In the genomic region with DNA sequence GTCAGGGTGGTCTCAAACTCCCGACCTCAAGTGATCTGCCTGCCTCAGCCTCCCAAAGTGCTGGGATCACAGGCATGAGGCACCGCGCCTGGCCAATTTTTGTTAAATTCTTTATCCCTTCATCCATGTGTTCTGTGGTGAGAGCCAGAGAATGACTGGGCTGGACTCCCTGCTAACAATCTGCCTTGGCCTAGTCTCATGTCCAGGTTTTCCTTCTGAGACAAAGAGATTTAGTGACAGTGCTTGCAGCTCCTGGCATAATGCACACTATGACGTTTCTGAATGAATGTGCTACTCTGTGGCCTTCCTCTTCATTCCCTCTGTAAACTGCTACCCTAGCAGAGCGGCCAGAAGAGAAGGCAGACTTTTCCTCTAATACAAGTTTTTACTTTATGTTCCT, we compare ENCODE assay signal across 15 cellular contexts.
"Had no signal": no experiment of that assay in that cellular context is flagged by ENCODE, and none has a peak within 500 bp of the region (broad histone marks: within the 10 kb centered on the region; RNA-seq: fewer than 3 reads in every experiment).

No MANE protein-coding gene starts in this region.

- H3K4me1 Mint-ChIP-seq: activated naive CD4-positive, alpha-beta T cell treated with anti-CD3 and anti-CD28 coated beads, Interleukin-2, amount 10 ng/mL, durations not matched to agents 7 days and 5 days; activated T-helper 17 cell treated with anti-CD3 and anti-CD28 coated beads, Interleukin-2, amount 50 U/mL, for 72 hours; central memory CD8-positive, alpha-beta T cell; memory B cell; stimulated activated naive CD8-positive, alpha-beta T cell treated with anti-CD3 and anti-CD28 coated beads, Interleukin-15, amount 100 ng/mL, for 72 hours had no signal

- H3K36me3 ChIP-seq: left ventricle myocardium inferior, neural progenitor cell, ovary, thoracic aorta had no signal

- H3K4me2 ChIP-seq: neural progenitor cell had no signal

- H3K36me3 Mint-ChIP-seq: activated naive CD4-positive, alpha-beta T cell treated with anti-CD3 and anti-CD28 coated beads, Interleukin-2, amount 10 ng/mL, durations not matched to agents 7 days and 5 days; memory B cell; neural progenitor cell had no signal

- H3K4me3 Mint-ChIP-seq: activated naive CD4-positive, alpha-beta T cell treated with anti-CD3 and anti-CD28 coated beads, Interleukin-2, amount 10 ng/mL, durations not matched to agents 7 days and 5 days; activated T-helper 17 cell treated with anti-CD3 and anti-CD28 coated beads, Interleukin-2, amount 50 U/mL, for 72 hours; central memory CD8-positive, alpha-beta T cell; memory B cell; neural progenitor cell; stimulated activated naive CD8-positive, alpha-beta T cell treated with anti-CD3 and anti-CD28 coated beads, Interleukin-15, amount 100 ng/mL, for 72 hours had no signal

- H3K9me3 Mint-ChIP-seq: activated naive CD4-positive, alpha-beta T cell treated with anti-CD3 and anti-CD28 coated beads, Interleukin-2, amount 10 ng/mL, durations not matched to agents 7 days and 5 days; activated T-helper 17 cell treated with anti-CD3 and anti-CD28 coated beads, Interleukin-2, amount 50 U/mL, for 72 hours; central memory CD8-positive, alpha-beta T cell; memory B cell; neural progenitor cell; stimulated activated naive CD8-positive, alpha-beta T cell treated with anti-CD3 and anti-CD28 coated beads, Interleukin-15, amount 100 ng/mL, for 72 hours had no signal

- H3K27me3 ChIP-seq: body of pancreas, neural progenitor cell, ovary had no signal

- H3K4me3 ChIP-seq: body of pancreas, left ventricle myocardium inferior, neural progenitor cell, ovary, thoracic aorta had no signal

- H3K4me1 ChIP-seq: body of pancreas, left ventricle myocardium inferior had no signal

- ATAC-seq: activated T-helper 17 cell treated with anti-CD3 and anti-CD28 coated beads, Interleukin-2, amount 50 U/mL, for 72 hours; body of pancreas; stimulated activated naive CD8-positive, alpha-beta T cell treated with anti-CD3 and anti-CD28 coated beads, Interleukin-15, amount 100 ng/mL, for 72 hours had no signal

- H3K27ac ChIP-seq: body of pancreas, left ventricle myocardium inferior, neural progenitor cell, ovary, thoracic aorta had no signal

- H3K9me3 ChIP-seq: body of pancreas, left ventricle myocardium inferior, ovary, thoracic aorta had no signal

- H3K27ac Mint-ChIP-seq: activated T-helper 17 cell treated with anti-CD3 and anti-CD28 coated beads, Interleukin-2, amount 50 U/mL, for 72 hours; memory B cell; neural progenitor cell; stimulated activated naive CD8-positive, alpha-beta T cell treated with anti-CD3 and anti-CD28 coated beads, Interleukin-15, amount 100 ng/mL, for 72 hours had no signal

- H3K9ac ChIP-seq: neural progenitor cell had no signal

- H2AFZ ChIP-seq: neural progenitor cell had no signal

- DNase-seq: activated CD4-positive, alpha-beta T cell treated with anti-CD3 and anti-CD28 coated beads for 48 hours; activated naive CD4-positive, alpha-beta T cell treated with anti-CD3 and anti-CD28 coated beads, Interleukin-2, amount 10 ng/mL, durations not matched to agents 7 days and 5 days; body of pancreas; effector memory CD4-positive, alpha-beta T cell; left ventricle myocardium inferior; ovary; stimulated activated CD4-positive, alpha-beta T cell treated with anti-CD3 and anti-CD28 coated beads, Interleukin-15, amount 100 ng/mL, for 24 hours; stimulated activated CD4-positive, alpha-beta T cell treated with anti-CD3 and anti-CD28 coated beads, Interleukin-4, amount 100 ng/mL, for 4 hours; stimulated activated naive CD8-positive, alpha-beta T cell treated with anti-CD3 and anti-CD28 coated beads, Interleukin-15, amount 100 ng/mL, for 72 hours; T-helper 1 cell had no signal
